In the genomic region with DNA sequence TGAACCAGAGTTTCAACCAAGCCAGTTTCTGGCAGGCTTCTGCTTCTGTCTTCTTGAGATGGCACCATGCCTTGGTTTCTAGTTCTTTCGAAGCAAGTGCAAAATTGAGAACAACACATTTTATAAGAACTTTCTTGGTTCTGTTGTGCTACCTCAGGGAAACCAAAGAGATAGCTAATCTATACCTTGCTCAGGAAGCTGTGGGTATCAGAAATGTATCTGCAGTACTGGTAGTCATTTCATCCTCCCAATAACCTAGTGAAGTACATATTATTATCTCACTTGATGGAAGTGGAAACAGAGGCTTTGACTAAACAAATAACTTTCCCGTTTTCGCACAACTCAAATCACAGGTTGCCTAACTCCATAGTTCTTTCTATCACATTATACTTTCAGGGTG, we compare ENCODE assay signal across 10 cellular contexts.
"Had no signal": no experiment of that assay in that cellular context is flagged by ENCODE, and none has a peak within 500 bp of the region (broad histone marks: within the 10 kb centered on the region; RNA-seq: fewer than 3 reads in every experiment).

No MANE protein-coding gene starts in this region.

- H3K27me3 ChIP-seq: colonic mucosa, heart left ventricle had no signal

- H3K27ac Mint-ChIP-seq: nephron progenitor cell had no signal

- H3K36me3 Mint-ChIP-seq: naive B cell, type B pancreatic cell had no signal

- DNase-seq: colonic mucosa; heart left ventricle; islet precursor cell; naive B cell; nephron progenitor cell; psoas muscle; retina; stimulated activated naive CD4-positive, alpha-beta T cell treated with Interleukin-2 at 50 U/mL for 16 hours had no signal

- FAIRE-seq: frontal cortex had no signal

- H3K9me3 ChIP-seq: colonic mucosa, psoas muscle had no signal

- H3K4me3 Mint-ChIP-seq: naive B cell, nephron progenitor cell, type B pancreatic cell had no signal

- H3K27me3 Mint-ChIP-seq: type B pancreatic cell had no signal

- H3K4me3 ChIP-seq: colonic mucosa, heart left ventricle, psoas muscle had no signal

- H3K27ac ChIP-seq: colonic mucosa, heart left ventricle, psoas muscle had no signal

- H3K36me3 ChIP-seq: colonic mucosa, heart left ventricle had no signal

- H3K4me1 ChIP-seq: colonic mucosa had no signal
